15 cellular contexts compared by ENCODE assay signal in genomic region chr3:71415708-71416108, GRCh38.
DNase-seq lines count a peak whose midpoint lies in the region; FAIRE-seq and TF ChIP-seq lines count a peak whose summit lies in the region.
"Had no signal": no experiment of that assay in that cellular context is flagged by ENCODE, and none has a peak within 500 bp of the region (broad histone marks: within the 10 kb centered on the region; RNA-seq: fewer than 3 reads in every experiment).

No MANE protein-coding gene starts in this region.

- TF ChIP-seq CTCF in astrocyte (IDR thresholded peaks at IDR 0.05; ENCODE audit: insufficient read depth, low read depth, low read length) (no peak), progenitor cell of endocrine pancreas (IDR thresholded peaks at IDR 0.05; ENCODE audit: unreplicated experiment) (no peak)

- no peaks in the 10 kb centered on the region for H3K36me3 ChIP-seq in astrocyte (ENCODE audit: insufficient read depth, low read length)
- H3K36me3 ChIP-seq: cardiac muscle cell had no signal

- no peaks in the 10 kb centered on the region for H3K36me3 Mint-ChIP-seq in activated T-cell treated with anti-CD3 and anti-CD28 coated beads, Interleukin-2, amount 50 U/mL, for 24 hours (ENCODE audit: low read depth)
- H3K36me3 Mint-ChIP-seq in astrocyte (ENCODE audit: low read depth, unreplicated experiment) (peaks cover 2% of the 10 kb centered on the region), progenitor cell of endocrine pancreas (ENCODE audit: insufficient read depth) (no peaks in the 10 kb centered on the region)

- no peaks in the 10 kb centered on the region for H3K9me3 ChIP-seq in astrocyte (ENCODE audit: insufficient read depth, low read depth, low read length)

- H3K27me3 ChIP-seq in astrocyte (ENCODE audit: insufficient read depth, low read length), result no peaks in the 10 kb centered on the region
- H3K27me3 ChIP-seq: cardiac muscle cell had no signal

- peak overlapping the region; percentile 56 for H3K27ac Mint-ChIP-seq in activated T-cell treated with anti-CD3 and anti-CD28 coated beads, Interleukin-2, amount 50 U/mL, for 24 hours
- H3K27ac Mint-ChIP-seq in astrocyte (ENCODE audit: unreplicated experiment), result no peak overlapping the region
- peak overlapping the region; percentile 23 for H3K27ac Mint-ChIP-seq in progenitor cell of endocrine pancreas

- no peak overlapping the region for H3K9ac ChIP-seq in astrocyte (ENCODE audit: low read length)

- no peaks in the 10 kb centered on the region for H3K27me3 Mint-ChIP-seq in activated T-cell treated with anti-CD3 and anti-CD28 coated beads, Interleukin-2, amount 50 U/mL, for 24 hours
- no peaks in the 10 kb centered on the region for H3K27me3 Mint-ChIP-seq in astrocyte (ENCODE audit: low read depth, unreplicated experiment)
- H3K27me3 Mint-ChIP-seq in progenitor cell of endocrine pancreas, result no peaks in the 10 kb centered on the region

- FAIRE-seq in astrocyte (lab: Jason Lieb, UNC), result no peak
- FAIRE-seq: H54 had no signal

- no peak overlapping the region for H2AFZ ChIP-seq in astrocyte (ENCODE audit: low read depth, low read length)

- H3K9me3 Mint-ChIP-seq in activated T-cell treated with anti-CD3 and anti-CD28 coated beads, Interleukin-2, amount 50 U/mL, for 24 hours, result no peaks in the 10 kb centered on the region
- H3K9me3 Mint-ChIP-seq in astrocyte (ENCODE audit: unreplicated experiment) (no peaks in the 10 kb centered on the region), progenitor cell of endocrine pancreas (ENCODE audit: low read depth) (no peaks in the 10 kb centered on the region)

- H3K4me1 ChIP-seq in astrocyte (ENCODE audit: insufficient read depth, low read length), result peaks cover 10% of the 10 kb centered on the region

- H4K20me1 ChIP-seq in astrocyte (ENCODE audit: insufficient read depth, low read length), result peaks cover 87% of the 10 kb centered on the region

- H3K4me3 ChIP-seq in astrocyte (ENCODE audit: insufficient read depth, low read depth, low read length), result no peak overlapping the region
- H3K4me3 ChIP-seq: cardiac muscle cell had no signal

- H3K79me2 ChIP-seq in astrocyte (ENCODE audit: insufficient read depth, low read length), result peaks cover 98% of the 10 kb centered on the region

- H3K4me1 Mint-ChIP-seq in activated T-cell treated with anti-CD3 and anti-CD28 coated beads, Interleukin-2, amount 50 U/mL, for 24 hours (ENCODE audit: low read depth), result peaks cover 91% of the 10 kb centered on the region
- H3K4me1 Mint-ChIP-seq in astrocyte (ENCODE audit: low read depth, unreplicated experiment), result peaks cover 61% of the 10 kb centered on the region
- peaks cover 22% of the 10 kb centered on the region for H3K4me1 Mint-ChIP-seq in progenitor cell of endocrine pancreas (ENCODE audit: low read depth)

- H3K27ac ChIP-seq in astrocyte (ENCODE audit: low read depth, low read length), result no peak overlapping the region
- H3K27ac ChIP-seq: cardiac muscle cell had no signal

- H3K4me2 ChIP-seq in astrocyte (ENCODE audit: low read length), result no peak overlapping the region

- peak overlapping the region; percentile 48 for H3K4me3 Mint-ChIP-seq in activated T-cell treated with anti-CD3 and anti-CD28 coated beads, Interleukin-2, amount 50 U/mL, for 24 hours
- H3K4me3 Mint-ChIP-seq in astrocyte (ENCODE audit: unreplicated experiment) (no peak overlapping the region), progenitor cell of endocrine pancreas (ENCODE audit: low read depth) (no peak overlapping the region)

- no peak for DNase-seq in activated T-cell treated with anti-CD3 and anti-CD28 coated beads, Interleukin-2, amount 50 U/mL, for 24 hours
- DNase-seq in activated T-cell treated with anti-CD3 and anti-CD28 coated beads, Interleukin-2, amount 50 U/mL, for 48 hours, result no peak
- DNase-seq in M059J (ENCODE audit: low read depth) (peak; percentile 25), astrocyte (ENCODE audit: low read depth) (peak; percentile 61), progenitor cell of endocrine pancreas (ENCODE audit: low spot score, unreplicated experiment) (no peak), NCI-H69 (lab: John Stamatoyannopoulos, UW) (no peak), midbrain (lab: John Stamatoyannopoulos, UW) (no peak)
- no peak for DNase-seq in stimulated activated CD4-positive, alpha-beta T cell treated with anti-CD3 and anti-CD28 coated beads, Interleukin-4, amount 100 ng/mL, for 24 hours
- DNase-seq: activated CD4-positive, CD25-positive, alpha-beta regulatory T cell treated with anti-CD3 and anti-CD28 coated beads, Interleukin-2, amount 50 U/mL, for 72 hours; Calu3; effector CD4-positive, alpha-beta T cell; GF-D8; NCI-H526 treated with DMSO at 0.1 percent for 48 hours had no signal

Comparison
In these comparisons a context has a peak if more than half of its experiments do, and no peak if none do; other contexts are left out.
1. DNase-seq: peak in M059J (single experiment) and astrocyte (single experiment); none in activated T-cell treated with anti-CD3 and anti-CD28 coated beads, Interleukin-2, amount 50 U/mL, for 24 hours (single experiment), activated T-cell treated with anti-CD3 and anti-CD28 coated beads, Interleukin-2, amount 50 U/mL, for 48 hours (0 of 2), progenitor cell of endocrine pancreas (single experiment), stimulated activated CD4-positive, alpha-beta T cell treated with anti-CD3 and anti-CD28 coated beads, Interleukin-4, amount 100 ng/mL, for 24 hours (single experiment), NCI-H69 (single experiment) and midbrain (single experiment).